ENCODE assay signal across 8 cellular contexts in genomic region chr22:17772963-17773605, GRCh38. TPM values are rescaled to one million over a fixed set of nuclear protein-coding genes. Genes with fewer than 3 reads are reported as not detected.
DNase-seq lines count a peak whose midpoint lies in the region; ATAC-seq and TF ChIP-seq lines count a peak whose summit lies in the region.

No MANE protein-coding gene starts in this region.

- peak overlapping the region; percentile 1 for H3K27ac ChIP-seq in CD4-positive, alpha-beta T cell (ENCODE audit: low read depth, low read length)

- ATAC-seq in CD4-positive, alpha-beta T cell (ENCODE audit: poor library complexity): no peak
- ATAC-seq in GM19328 (IDR thresholded peaks at IDR 0.05; ENCODE audit: unreplicated experiment) (no peak), GM18498 (IDR thresholded peaks at IDR 0.05; ENCODE audit: unreplicated experiment) (no peak)

- peaks cover 86% of the 10 kb centered on the region for H3K4me1 ChIP-seq in mononuclear cell (ENCODE audit: insufficient read depth, low read length)

- no peak for DNase-seq in CD4-positive, alpha-beta T cell
- DNase-seq in LNCaP clone FGC (ENCODE audit: low read depth): no peak
- peak; percentile 21 for DNase-seq in cerebellar cortex (ENCODE audit: low spot score)
- no peak for DNase-seq in stimulated activated CD4-positive, alpha-beta T cell treated with anti-CD3 and anti-CD28 coated beads, Interleukin-2, amount 100 ng/mL, for 24 hours
- no peak for DNase-seq in stimulated activated CD4-positive, alpha-beta T cell treated with anti-CD3 and anti-CD28 coated beads, Interleukin-4, amount 100 ng/mL, for 4 hours

- H3K4me3 Mint-ChIP-seq in CD4-positive, alpha-beta T cell: peak overlapping the region; percentile 90

- H3K27me3 ChIP-seq in CD4-positive, alpha-beta T cell (ENCODE audit: control insufficient read depth, insufficient read depth, low read length): no peaks in the 10 kb centered on the region
- no peaks in the 10 kb centered on the region for H3K27me3 ChIP-seq in mononuclear cell (ENCODE audit: insufficient read depth, low read length)

- H3K4me3 ChIP-seq in LNCaP clone FGC (ENCODE audit: low read depth, low read length) (peak overlapping the region; percentile 62), mononuclear cell (ENCODE audit: low read length) (peak overlapping the region; percentile 69)

- CTCF ChIA-PET in CD4-positive, alpha-beta T cell (lab: Charles Lee): interaction anchor here (0.9 to 3.2 kb wide), 3 partner anchors 12 to 303 kb away, joined by 3 to 16 read pairs (median 4); no protein-coding TSS in a partner anchor

- no peaks in the 10 kb centered on the region for H3K9me3 ChIP-seq in CD4-positive, alpha-beta T cell (ENCODE audit: control insufficient read depth, low read length)
- no peaks in the 10 kb centered on the region for H3K9me3 ChIP-seq in mononuclear cell (ENCODE audit: low read depth, low read length)

- intact Hi-C loops in CD4-positive, alpha-beta T cell (cut with DNase I, micrococcal nuclease): loop anchor here in 1 of 2 experiments (10.0 kb wide), 1 partner anchor 138 kb away; the partner anchor contains the start of gene BCL2L13

- TF ChIP-seq CTCF in CD4-positive, alpha-beta T cell (IDR thresholded peaks at IDR 0.05): no peak
- no peak for TF ChIP-seq CTCF in LNCaP clone FGC (IDR thresholded peaks at IDR 0.05; ENCODE audit: control insufficient read depth, extremely low read depth, insufficient read depth)

- H3K4me1 Mint-ChIP-seq in CD4-positive, alpha-beta T cell (ENCODE audit: low read depth): peaks cover 73% of the 10 kb centered on the region

- H3K27me3 Mint-ChIP-seq in CD4-positive, alpha-beta T cell: no peaks in the 10 kb centered on the region

- H3K9me3 Mint-ChIP-seq in CD4-positive, alpha-beta T cell: no peaks in the 10 kb centered on the region

- peaks cover 21% of the 10 kb centered on the region for H3K36me3 Mint-ChIP-seq in CD4-positive, alpha-beta T cell (ENCODE audit: low read depth)

- H3K27ac Mint-ChIP-seq in CD4-positive, alpha-beta T cell: peak overlapping the region; percentile 90

- POLR2A ChIA-PET in CD4-positive, alpha-beta T cell (lab: Charles Lee): interaction anchor here (0.8 to 1.9 kb wide), 6 partner anchors 9 to 305 kb away, joined by 3 to 7 read pairs (median 5); partner anchors contain the start of genes BCL2L13 and PEX26

RNA-seq across cellular contexts. Expression of gene BID, which starts 1.2 kb away (rescaled TPM):
- 10 to 100 TPM in 1 of 2 experiments, 1 to 10 TPM in 1; 8.9 to 10.3 TPM for total RNA-seq in CD4-positive, alpha-beta T cell
- total RNA-seq in mononuclear cell: 44.3 TPM
